Comparison of ENCODE assay signal across 27 cellular contexts in the genomic region with DNA sequence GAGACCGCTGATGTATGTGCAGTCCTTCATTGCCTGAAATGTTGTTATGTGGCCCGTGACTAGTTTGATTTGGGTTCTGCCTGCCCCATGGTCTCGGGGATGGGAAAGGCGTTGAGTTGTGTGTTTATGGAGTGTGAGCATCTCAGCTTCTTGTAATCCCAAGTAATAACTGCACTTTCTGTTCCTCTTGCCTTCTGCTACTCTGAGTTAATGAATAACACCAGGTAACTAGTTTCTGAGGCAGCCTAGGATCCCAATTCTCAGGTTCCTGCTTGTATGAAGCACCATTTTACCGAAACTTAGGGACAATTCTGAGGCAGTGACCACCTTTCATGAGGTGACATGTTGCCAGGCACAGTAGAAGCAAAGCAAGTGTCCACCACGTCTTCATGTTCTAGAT.
A peak's percentile ranks its signal among the peaks of the same experiment; 100 is the strongest.
DNase-seq lines count a peak whose midpoint lies in the region; ATAC-seq, FAIRE-seq and TF ChIP-seq lines count a peak whose summit lies in the region.
"Had no signal": no experiment of that assay in that cellular context is flagged by ENCODE, and none has a peak within 500 bp of the region (broad histone marks: within the 10 kb centered on the region; RNA-seq: fewer than 3 reads in every experiment).

No MANE protein-coding gene starts in this region.

- no peaks in the 10 kb centered on the region for H3K9me3 Mint-ChIP-seq in Caco-2 (ENCODE audit: unreplicated experiment)

- no TSS peak for BruUV-seq in Caco-2 (replicated peaks; lab: Mats Ljungman, UMichigan)

- H3K36me3 Mint-ChIP-seq in Caco-2 (ENCODE audit: insufficient read depth, unreplicated experiment) = no peaks in the 10 kb centered on the region
- H3K36me3 Mint-ChIP-seq: activated naive CD8-positive, alpha-beta T cell had no signal

- no peak overlapping the region for H3K27ac Mint-ChIP-seq in Caco-2 (ENCODE audit: unreplicated experiment)
- H3K27ac Mint-ChIP-seq: activated naive CD8-positive, alpha-beta T cell; activated T-cell treated with anti-CD3 and anti-CD28 coated beads, Interleukin-2, amount 50 U/mL, for 72 hours had no signal

- intact Hi-C loops in Caco-2 (cut with micrococcal nuclease; ENCODE audit: unreplicated experiment) = no loop called here

- H3K4me3 ChIP-seq in Caco-2 (ENCODE audit: low read depth, low read length) = no peak overlapping the region
- H3K4me3 ChIP-seq: lung, SJCRH30, transverse colon had no signal

- no peaks in the 10 kb centered on the region for H3K4me1 Mint-ChIP-seq in Caco-2 (ENCODE audit: low read depth, unreplicated experiment)

- POLR2A ChIA-PET in Caco-2 (lab: Charles Lee) = no interaction called here

- no peak overlapping the region for H3K4me3 Mint-ChIP-seq in Caco-2 (ENCODE audit: unreplicated experiment)
- H3K4me3 Mint-ChIP-seq: activated naive CD8-positive, alpha-beta T cell; activated T-cell treated with anti-CD3 and anti-CD28 coated beads, Interleukin-2, amount 50 U/mL, for 72 hours had no signal

- TF ChIP-seq POLR2A in GM12891 (IDR thresholded peaks at IDR 0.05; ENCODE audit: low read depth, low read length) = no peak

- H3K4me1 ChIP-seq in Caco-2 = no peaks in the 10 kb centered on the region
- H3K4me1 ChIP-seq: transverse colon had no signal

- no peak for TF ChIP-seq CTCF in Caco-2 (IDR thresholded peaks at IDR 0.05; ENCODE audit: insufficient read depth in 1 of 2, low read depth in 1 of 2, low read length in 1 of 2, severe bottlenecking in 1 of 2, unreplicated experiment in 1 of 2)

- H3K36me3 ChIP-seq in Caco-2 (ENCODE audit: control insufficient read depth, insufficient read depth, low read length) = no peaks in the 10 kb centered on the region
- H3K36me3 ChIP-seq: SJCRH30, transverse colon had no signal

- FAIRE-seq in GM12891 (lab: Jason Lieb, UNC) = no peak
- FAIRE-seq: colon, endothelial cell of umbilical vein had no signal

- ATAC-seq in HG02588 (IDR thresholded peaks at IDR 0.05; ENCODE audit: unreplicated experiment) = peak; percentile 65
- peak; percentile 71 for ATAC-seq in HG03354 (IDR thresholded peaks at IDR 0.05; ENCODE audit: poor library complexity, severe bottlenecking, unreplicated experiment)
- no peak for ATAC-seq in GM18858 (IDR thresholded peaks at IDR 0.05; ENCODE audit: unreplicated experiment)
- ATAC-seq: activated T-cell treated with anti-CD3 and anti-CD28 coated beads, Interleukin-2, amount 50 U/mL, for 72 hours; PC-3; right cardiac atrium had no signal

- H3K27me3 ChIP-seq in Caco-2 (replicated peaks; ENCODE audit: control insufficient read depth, insufficient read depth, low read length) = no peaks in the 10 kb centered on the region
- H3K27me3 ChIP-seq: SJCRH30, transverse colon had no signal

- H3K9me3 ChIP-seq in Caco-2 = no peaks in the 10 kb centered on the region
- H3K9me3 ChIP-seq: SJCRH30, transverse colon had no signal

- no peak for DNase-seq in GM12891 (ENCODE audit: insufficient read length, low spot score)
- DNase-seq in GM19238 (ENCODE audit: insufficient read length, low spot score) = peak; percentile 15
- DNase-seq in Caco-2 = no peak
- DNase-seq in cerebellar nuclear complex (lab: John Stamatoyannopoulos, UW) = no peak
- no peak for DNase-seq in occipital lobe (lab: John Stamatoyannopoulos, UW)
- DNase-seq: activated CD4-positive, CD25-positive, alpha-beta regulatory T cell; activated CD8-positive, alpha-beta memory T cell treated with anti-CD3 and anti-CD28 coated beads for 24 hours; activated T-cell treated with anti-CD3 and anti-CD28 coated beads, Interleukin-2, amount 50 U/mL, for 72 hours; DMS79; Kasumi-1; NCI-H1417 treated with DMSO at 0.1 percent for 48 hours; NCI-H2171 treated with DMSO at 0.1 percent for 48 hours; NCI-H82; right cardiac atrium; SJCRH30; stimulated activated CD4-positive, alpha-beta T cell treated with anti-CD3 and anti-CD28 coated beads, Interleukin-15, amount 100 ng/mL, for 24 hours; stimulated activated naive CD4-positive, alpha-beta T cell treated with Interleukin-2 at 50 U/mL for 16 hours; T-helper 2 cell; transverse colon had no signal

- H3K27me3 Mint-ChIP-seq in Caco-2 (ENCODE audit: insufficient read depth, unreplicated experiment) = peaks cover 14% of the 10 kb centered on the region
- H3K27me3 Mint-ChIP-seq: activated naive CD8-positive, alpha-beta T cell had no signal

- CTCF ChIA-PET in Caco-2 (lab: Charles Lee) = no interaction called here

TF ChIP-seq in GM12891, 5 proteins besides CTCF, POLR2A, EP300 and RAD21:
- TF ChIP-seq POU2F2 (IDR thresholded peaks at IDR 0.05; ENCODE audit: low read depth, low read length) (no peak), POLR2AphosphoS5 (IDR thresholded peaks at IDR 0.05; ENCODE audit: low read depth, low read length) (no peak), TAF1 (IDR thresholded peaks at IDR 0.05; ENCODE audit: low read depth, low read length) (no peak), SPI1 (IDR thresholded peaks at IDR 0.05; ENCODE audit: low read depth, low read length) (peak; percentile 56), PAX5 (IDR thresholded peaks at IDR 0.05; ENCODE audit: insufficient read depth, low read length, severe bottlenecking) (no peak)
TF ChIP-seq in GM12891: peak in this region for 1.
